8 cellular contexts compared by ENCODE assay signal in the genomic region with DNA sequence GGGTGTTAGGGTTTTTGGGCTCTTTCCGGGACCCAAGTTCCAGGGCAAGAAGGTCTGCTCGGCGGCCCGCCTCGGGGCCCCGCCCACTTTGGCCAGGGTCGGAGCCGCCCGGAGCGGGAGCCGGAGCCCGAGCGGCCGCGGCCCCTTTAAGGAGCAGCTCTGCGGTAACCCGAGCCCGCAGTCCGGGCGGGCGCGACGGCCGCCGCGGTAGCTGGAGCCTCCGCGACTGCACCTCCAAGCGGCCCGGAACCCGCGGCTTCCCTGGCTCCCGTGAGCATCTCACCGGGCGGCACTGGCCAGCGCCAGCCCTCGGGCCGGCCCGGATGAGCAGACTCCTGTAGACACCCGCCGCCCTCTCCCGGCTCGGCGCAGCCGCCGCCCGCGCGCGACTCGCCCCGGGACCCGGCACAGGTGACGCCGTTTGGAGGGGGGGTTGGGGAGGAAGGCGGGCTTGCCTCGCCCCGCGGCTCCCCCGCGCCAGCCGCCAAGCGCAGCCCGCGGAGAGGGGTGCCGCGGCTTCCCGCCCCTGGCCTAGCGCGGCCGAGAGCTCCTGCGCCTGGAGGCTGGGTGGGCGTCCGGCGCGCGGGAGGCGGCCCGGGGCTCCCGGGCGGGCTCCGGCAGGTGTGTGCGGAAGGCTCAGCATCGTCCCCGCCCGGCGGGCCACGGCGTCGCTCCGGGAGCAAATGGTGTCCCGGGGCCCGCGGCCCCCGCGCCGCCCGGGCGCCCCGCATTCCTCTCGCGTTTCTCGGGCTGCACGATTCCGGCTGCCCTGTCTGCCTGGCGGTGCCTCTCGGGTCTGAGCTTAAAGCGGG. TPM values are rescaled to one million over a fixed set of nuclear protein-coding genes. Genes with fewer than 3 reads are reported as not detected.
A peak's percentile ranks its signal among the peaks of the same experiment; 100 is the strongest.
DNase-seq lines count a peak whose midpoint lies in the region; ATAC-seq, FAIRE-seq and TF ChIP-seq lines count a peak whose summit lies in the region.

A gene with protein sequence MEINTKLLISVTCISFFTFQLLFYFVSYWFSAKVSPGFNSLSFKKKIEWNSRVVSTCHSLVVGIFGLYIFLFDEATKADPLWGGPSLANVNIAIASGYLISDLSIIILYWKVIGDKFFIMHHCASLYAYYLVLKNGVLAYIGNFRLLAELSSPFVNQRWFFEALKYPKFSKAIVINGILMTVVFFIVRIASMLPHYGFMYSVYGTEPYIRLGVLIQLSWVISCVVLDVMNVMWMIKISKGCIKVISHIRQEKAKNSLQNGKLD (plus strand): TSS at position 149 of the 812 bp plus-strand sequence. CDS start 26,547 bp downstream, outside the sequence.

- H3K27ac ChIP-seq in cingulate gyrus (ENCODE audit: low read depth, low read length) (peak within 1 kb of the TSS; percentile 44), HepG2 (ENCODE audit: extremely low read length, insufficient read depth, low read length) (peak within 1 kb of the TSS; percentile 88)

- H3K9ac ChIP-seq in HepG2 (ENCODE audit: insufficient read depth, low read depth, low read length): peak within 1 kb of the TSS; percentile 90

- 0% methylated on average over 7 of the region's 108 CpGs for WGBS in HepG2 (ENCODE audit: low lambda C conversion rate)

- H4K20me1 ChIP-seq in HepG2 (ENCODE audit: insufficient read depth, low read length): no peaks in the 10 kb centered on the region

- TF ChIP-seq POLR2A in HepG2 (IDR thresholded peaks at IDR 0.05; ENCODE audit: insufficient read depth in 1 of 2, low read depth in 2 of 2, low read length in 2 of 2): peak; percentile 57 to 66; a peak in 3 of 4 replicates

- H3K4me3 ChIP-seq in HepG2 (replicated peaks in 1 of 3; ENCODE audit: insufficient read depth in 1 of 3, low read depth in 2 of 3, low read length in 3 of 3): peak within 1 kb of the TSS; percentile 72 to 92 (median 89)

- no peaks in the 10 kb centered on the region for H3K9me3 ChIP-seq in HepG2 (ENCODE audit: low read length)

- H2AFZ ChIP-seq in HepG2 (ENCODE audit: low read length): peak within 1 kb of the TSS; percentile 54

- ATAC-seq in HG02588 (IDR thresholded peaks at IDR 0.05; ENCODE audit: unreplicated experiment): peak; percentile 56
- ATAC-seq in HepG2: peak; percentile 82

- CTCF ChIA-PET in HepG2 (lab: Yijun Ruan, JAX; ENCODE audit: low intra/inter-chr PET ratio, low total read pairs): interaction anchor here (1.7 to 2.1 kb wide), 2 partner anchors 33 to 116 kb away, joined by 6 to 8 read pairs; partner anchors contain the start of gene RWDD3

- TF ChIP-seq CTCF in GM10266 (IDR thresholded peaks at IDR 0.05; ENCODE audit: control insufficient read depth, insufficient read depth, low read depth, missing control alignments) (no peak), HepG2 (CRISPR knock-in tag; IDR thresholded peaks at IDR 0.05) (no peak)

- peaks cover 18% of the 10 kb centered on the region for H3K79me2 ChIP-seq in HepG2 (ENCODE audit: insufficient read depth, low read length)

- peaks cover 60% of the 10 kb centered on the region for H3K4me1 ChIP-seq in HepG2 (ENCODE audit: insufficient read depth, low read length)

- no peaks in the 10 kb centered on the region for H3K36me3 ChIP-seq in HepG2 (replicated peaks in 1 of 2; ENCODE audit: control insufficient read depth in 1 of 2, insufficient read depth in 2 of 2, low read length in 2 of 2)

- FAIRE-seq in HepG2 (lab: Jason Lieb, UNC): no peak

- no peaks in the 10 kb centered on the region; a peak in 1 of 5 replicates for H3K27me3 ChIP-seq in HepG2 (ENCODE audit: control insufficient read depth in 1 of 2, insufficient read depth in 2 of 2, low read length in 2 of 2)

- in situ Hi-C loops in HepG2 (cut with HindIII; ENCODE audit: extremely low pct_ligation_motif_present, low pct_unique_long_range_greater_than_20kb): no loop called here

- peak within 1 kb of the TSS; percentile 83 for H3K4me2 ChIP-seq in HepG2 (ENCODE audit: low read depth, low read length)

- peak; percentile 58 for DNase-seq in GM10266 (ENCODE audit: extremely low spot score)
- peak; percentile 73 for DNase-seq in NCI-H1105 treated with DMSO at 0.1 percent for 48 hours (lab: John Stamatoyannopoulos, UW)
- peak; percentile 40 for DNase-seq in activated CD4-positive, CD25-positive, alpha-beta regulatory T cell treated with anti-CD3 and anti-CD28 coated beads, Interleukin-2, amount 50 U/mL, for 72 hours
- DNase-seq in HepG2 (ENCODE audit: low spot score): peak; percentile 25
- DNase-seq in stimulated activated CD4-positive, alpha-beta T cell treated with anti-CD3 and anti-CD28 coated beads, Interleukin-4, amount 100 ng/mL, for 24 hours: peak; percentile 25
- DNase-seq in GF-D8 (lab: John Stamatoyannopoulos, UW): no peak

- BruUV-seq in HepG2 (replicated peaks; lab: Mats Ljungman, UMichigan): no TSS peak

- TF ChIP-seq RAD21 in HepG2 (CRISPR knock-in tag; IDR thresholded peaks at IDR 0.05): peak; percentile 14; the same call in 1 of the 2 replicates

- POLR2A ChIA-PET in HepG2 (lab: Yijun Ruan, JAX): interaction anchor here (0.7 to 5.3 kb wide), 5 partner anchors 8 to 116 kb away, joined by 3 to 26 read pairs (median 6); partner anchors contain the start of genes ALG14 and RWDD3

- TF ChIP-seq EP300 in HepG2 (IDR thresholded peaks at IDR 0.05; ENCODE audit: low read depth in 2 of 2, low read length in 2 of 2) (no peak), HepG2 (CRISPR knock-in tag; IDR thresholded peaks at IDR 0.05; ENCODE audit: borderline replicate concordance) (no peak)

- intact Hi-C loops in HepG2 (cut with micrococcal nuclease; ENCODE audit: unreplicated experiment): loop anchor here (1.0 to 2.0 kb wide), 4 partner anchors 23 to 117 kb away; partner anchors contain the start of gene RWDD3

TF ChIP-seq in HepG2, 621 proteins besides CTCF, POLR2A, EP300 and RAD21 (continues in another document):
- TF ChIP-seq ZNF674 (CRISPR knock-in tag; IDR thresholded peaks at IDR 0.05; ENCODE audit: low read depth): no peak
- peak; percentile 16; the same call in 1 of the 2 replicates for TF ChIP-seq KDM5A (IDR thresholded peaks at IDR 0.05; ENCODE audit: borderline replicate concordance, low read length)
- TF ChIP-seq, protein P1, sequence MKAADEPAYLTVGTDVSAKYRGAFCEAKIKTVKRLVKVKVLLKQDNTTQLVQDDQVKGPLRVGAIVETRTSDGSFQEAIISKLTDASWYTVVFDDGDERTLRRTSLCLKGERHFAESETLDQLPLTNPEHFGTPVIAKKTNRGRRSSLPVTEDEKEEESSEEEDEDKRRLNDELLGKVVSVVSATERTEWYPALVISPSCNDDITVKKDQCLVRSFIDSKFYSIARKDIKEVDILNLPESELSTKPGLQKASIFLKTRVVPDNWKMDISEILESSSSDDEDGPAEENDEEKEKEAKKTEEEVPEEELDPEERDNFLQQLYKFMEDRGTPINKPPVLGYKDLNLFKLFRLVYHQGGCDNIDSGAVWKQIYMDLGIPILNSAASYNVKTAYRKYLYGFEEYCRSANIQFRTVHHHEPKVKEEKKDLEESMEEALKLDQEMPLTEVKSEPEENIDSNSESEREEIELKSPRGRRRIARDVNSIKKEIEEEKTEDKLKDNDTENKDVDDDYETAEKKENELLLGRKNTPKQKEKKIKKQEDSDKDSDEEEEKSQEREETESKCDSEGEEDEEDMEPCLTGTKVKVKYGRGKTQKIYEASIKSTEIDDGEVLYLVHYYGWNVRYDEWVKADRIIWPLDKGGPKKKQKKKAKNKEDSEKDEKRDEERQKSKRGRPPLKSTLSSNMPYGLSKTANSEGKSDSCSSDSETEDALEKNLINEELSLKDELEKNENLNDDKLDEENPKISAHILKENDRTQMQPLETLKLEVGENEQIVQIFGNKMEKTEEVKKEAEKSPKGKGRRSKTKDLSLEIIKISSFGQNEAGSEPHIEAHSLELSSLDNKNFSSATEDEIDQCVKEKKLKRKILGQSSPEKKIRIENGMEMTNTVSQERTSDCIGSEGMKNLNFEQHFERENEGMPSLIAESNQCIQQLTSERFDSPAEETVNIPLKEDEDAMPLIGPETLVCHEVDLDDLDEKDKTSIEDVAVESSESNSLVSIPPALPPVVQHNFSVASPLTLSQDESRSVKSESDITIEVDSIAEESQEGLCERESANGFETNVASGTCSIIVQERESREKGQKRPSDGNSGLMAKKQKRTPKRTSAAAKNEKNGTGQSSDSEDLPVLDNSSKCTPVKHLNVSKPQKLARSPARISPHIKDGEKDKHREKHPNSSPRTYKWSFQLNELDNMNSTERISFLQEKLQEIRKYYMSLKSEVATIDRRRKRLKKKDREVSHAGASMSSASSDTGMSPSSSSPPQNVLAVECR (CRISPR knock-in tag; IDR thresholded peaks at IDR 0.05; ENCODE audit: borderline replicate concordance): peak; percentile 35; the same call in 1 of the 2 replicates
- TF ChIP-seq KDM5B (CRISPR knock-in tag; IDR thresholded peaks at IDR 0.05; ENCODE audit: borderline replicate concordance): 0 out of 2 replicates have a peak, but pooled peaks have one; percentile 29
- peak; percentile 32 for TF ChIP-seq ZNF883 (CRISPR knock-in tag; IDR thresholded peaks at IDR 0.05; ENCODE audit: not compliant biosample characterization)
- 0 out of 2 replicates have a peak, but pooled peaks have one; percentile 4 for TF ChIP-seq CCDC6 (CRISPR knock-in tag; IDR thresholded peaks at IDR 0.05)

RNA-seq across cellular contexts. Expression of the gene that starts here (rescaled TPM):
- 11.9 and 14.5 TPM in 2 replicates for total RNA-seq in HepG2 (2016; rRNA removed; fragmentation: Illumina TruSeq; extraction: Trizol)
- total RNA-seq in HepG2 (2016; cell fraction: cytosol; rRNA removed; fragmentation: Illumina TruSeq; extraction: Trizol; ENCODE audit: low read depth): 71.5 and 79.3 TPM in 2 replicates
- 15.0 and 17.4 TPM in 2 replicates for total RNA-seq in HepG2 (2016; cell fraction: insoluble cytoplasmic fraction; rRNA removed; fragmentation: Illumina TruSeq; extraction: Trizol)
- 26.6 and 27.6 TPM in 2 replicates for total RNA-seq in HepG2 (2016; cell fraction: membrane; rRNA removed; fragmentation: Illumina TruSeq; extraction: Trizol)
- 10.3 and 10.9 TPM in 2 replicates for total RNA-seq in HepG2 (2016; cell fraction: nucleus; rRNA removed; fragmentation: Illumina TruSeq; extraction: Trizol)
- 4.1 and 4.7 TPM in 2 replicates for polyA plus RNA-seq in HepG2 (2011; rRNA removed)
- 1.9 and 3.6 TPM in 2 replicates for polyA plus RNA-seq in HepG2 (2011; cell fraction: cytosol; rRNA removed)
- polyA plus RNA-seq in HepG2 (2011; cell fraction: nucleus; rRNA removed): 1.00 and 1.9 TPM in 2 replicates
- polyA plus RNA-seq in HepG2 (2012): 10.2 and 17.7 TPM in 2 replicates
- 2.5 and 3.6 TPM in 2 replicates for polyA plus RNA-seq in HepG2 (2016; cell fraction: cytosol; fragmentation: Illumina TruSeq; extraction: Trizol; ENCODE audit: low read depth)
- polyA plus RNA-seq in HepG2 (2016; cell fraction: insoluble cytoplasmic fraction; fragmentation: Illumina TruSeq; extraction: Trizol; ENCODE audit: low read depth): 9.3 and 10.5 TPM in 2 replicates
- polyA plus RNA-seq in HepG2 (2016; cell fraction: membrane; fragmentation: Illumina TruSeq; extraction: Trizol; ENCODE audit: low read depth): 6.3 and 7.5 TPM in 2 replicates
- 9.9 and 11.4 TPM in 2 replicates for polyA plus RNA-seq in HepG2 (2016; cell fraction: nucleus; fragmentation: Illumina TruSeq; extraction: Trizol; ENCODE audit: insufficient read depth, low read depth)
- polyA minus RNA-seq in HepG2 (2011; rRNA and poly(A)+ RNA removed; ENCODE audit: low replicate concordance): 7.5 and 9.8 TPM in 2 replicates
- polyA minus RNA-seq in HepG2 (2011; cell fraction: cytosol; rRNA and poly(A)+ RNA removed): 9.3 and 10.9 TPM in 2 replicates
- 7.2 and 7.9 TPM in 2 replicates for polyA minus RNA-seq in HepG2 (2011; cell fraction: nucleus; rRNA and poly(A)+ RNA removed)
